In genomic region chr3:133127381-133127780, GRCh38 we compare ENCODE assay signal across 37 cellular contexts.
"Had no signal": no experiment of that assay in that cellular context is flagged by ENCODE, and none has a peak within 500 bp of the region (broad histone marks: within the 10 kb centered on the region; RNA-seq: fewer than 3 reads in every experiment).

No MANE protein-coding gene starts in this region.

- H3K36me3 ChIP-seq: MG63 had no signal

- DNase-seq: activated B cell treated with CpG ODN at 0.5 μM for 24 hours; activated CD4-positive, alpha-beta memory T cell treated with anti-CD3 and anti-CD28 coated beads for 36 hours; activated CD4-positive, alpha-beta T cell treated with anti-CD3 and anti-CD28 coated beads for 4 hours; activated CD4-positive, alpha-beta T cell treated with anti-CD3 and anti-CD28 coated beads, Interleukin-2, amount 50 U/mL, for 1 hour; activated CD4-positive, CD25-positive, alpha-beta regulatory T cell treated with anti-CD3 and anti-CD28 coated beads, Interleukin-2, amount 50 U/mL, for 72 hours; activated CD8-positive, alpha-beta memory T cell treated with anti-CD3 and anti-CD28 coated beads, Interleukin-2, amount 50 U/mL, for 4 hours; activated gamma-delta T cell treated with Interleukin-2 at 50 U/mL for 16 hours; activated naive CD4-positive, alpha-beta T cell treated with anti-CD3 and anti-CD28 coated beads for 36 hours; activated naive CD8-positive, alpha-beta T cell treated with anti-CD3 and anti-CD28 coated beads, Interleukin-2, amount 50 U/mL, for 24 hours; activated T-cell treated with anti-CD3 and anti-CD28 coated beads for 4 hours; activated T-cell treated with anti-CD3 and anti-CD28 coated beads, Interleukin-2, amount 50 U/mL, for 4 hours; anterior cingulate cortex; central memory CD4-positive, alpha-beta T cell; Kasumi-1; KG1; MG63; NCI-H1048; NCI-H1105 treated with DMSO at 0.1 percent for 48 hours; NCI-H1436; NCI-H1694 treated with DMSO at 0.1 percent for 48 hours; NCI-H2029; NCI-H2107; NCI-H2171 treated with DMSO at 0.1 percent for 48 hours; NCI-H2227 treated with DMSO at 0.1 percent for 48 hours; NCI-H446; NCI-H510A treated with DMSO at 0.1 percent for 48 hours; NCI-H526 treated with DMSO at 0.1 percent for 48 hours; NCI-H774; PC-9; SIG-M5; T-helper 1 cell; T-helper 2 cell; T-helper 9 cell had no signal

- FAIRE-seq: bronchial epithelial cell, colon, RCC 7860 had no signal

- H2AFZ ChIP-seq: PC-9 had no signal

- H3K4me2 ChIP-seq: PC-9 had no signal

- H3K27ac ChIP-seq: PC-9, RWPE1 had no signal

- H3K27me3 ChIP-seq: MG63 had no signal

- H3K4me3 ChIP-seq: MG63, PC-9 had no signal

- H3K9me3 ChIP-seq: MG63 had no signal
